1 cellular context compared by ENCODE assay signal in the genomic region with DNA sequence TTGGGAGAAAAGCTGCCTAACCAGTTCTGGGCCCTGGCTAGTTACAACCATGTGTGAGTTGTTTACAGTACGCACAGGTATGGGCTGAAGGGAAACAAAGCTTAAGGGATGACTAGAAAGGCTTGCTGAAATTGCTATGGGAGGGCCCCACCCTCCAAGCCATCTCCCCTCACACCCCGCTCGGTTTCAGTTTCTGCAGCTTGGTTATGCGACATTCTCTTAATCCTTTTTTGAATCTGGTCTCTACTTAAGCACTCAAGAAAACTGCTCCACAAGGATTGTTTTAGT.
TF ChIP-seq lines count a peak whose summit lies in the region.

No MANE protein-coding gene starts in this region.

TF ChIP-seq in SK-N-SH, 30 proteins besides CTCF, POLR2A, EP300 and RAD21 (continued from another document):
- no peak for TF ChIP-seq NFIC (IDR thresholded peaks at IDR 0.05; ENCODE audit: borderline replicate concordance)
- no peak for TF ChIP-seq JUND (IDR thresholded peaks at IDR 0.05)
